In genomic region chr2:176158855-176159677, GRCh38 we compare ENCODE assay signal across 17 cellular contexts. TPM values are rescaled to one million over a fixed set of nuclear protein-coding genes. Genes with fewer than 3 reads are reported as not detected.
DNase-seq lines count a peak whose midpoint lies in the region; ATAC-seq and TF ChIP-seq lines count a peak whose summit lies in the region.
"Had no signal": no experiment of that assay in that cellular context is flagged by ENCODE, and none has a peak within 500 bp of the region (broad histone marks: within the 10 kb centered on the region; RNA-seq: fewer than 3 reads in every experiment).

No MANE protein-coding gene starts in this region.

- H3K27ac Mint-ChIP-seq in GM23338: no peak overlapping the region
- H3K27ac Mint-ChIP-seq: immature natural killer cell had no signal

- no peak overlapping the region for H3K4me2 ChIP-seq in GM23338

- no peak overlapping the region for H3K4me3 ChIP-seq in GM23338
- no peak overlapping the region for H3K4me3 ChIP-seq in neuron (ENCODE audit: low read length)
- H3K4me3 ChIP-seq in tibial nerve: no peak overlapping the region

- H4K20me1 ChIP-seq in GM23338 (replicated peaks; ENCODE audit: insufficient read depth): peaks cover 51% of the 10 kb centered on the region

- no peak overlapping the region for H3K4me3 Mint-ChIP-seq in GM23338
- H3K4me3 Mint-ChIP-seq: immature natural killer cell had no signal

- H3K9me2 ChIP-seq in GM23338 (ENCODE audit: insufficient read depth): no peaks in the 10 kb centered on the region

- H3K27ac ChIP-seq in GM23338 (ENCODE audit: low read depth): no peak overlapping the region
- H3K27ac ChIP-seq in tibial nerve: no peak overlapping the region
- H3K27ac ChIP-seq: RWPE1, spleen, stomach had no signal

- ATAC-seq in GM23338: peak; percentile 5; the same call in 2 of the 3 replicates

- peaks cover 34% of the 10 kb centered on the region for H3F3A ChIP-seq in GM23338 (replicated peaks; ENCODE audit: low read depth)

- no peaks in the 10 kb centered on the region for H3K36me3 Mint-ChIP-seq in GM23338 (ENCODE audit: low read depth)

- no peaks in the 10 kb centered on the region for H3K36me3 ChIP-seq in GM23338 (ENCODE audit: insufficient read depth)
- no peaks in the 10 kb centered on the region for H3K36me3 ChIP-seq in neuron (ENCODE audit: insufficient read depth, low read length)
- H3K36me3 ChIP-seq in tibial nerve: peaks cover 0 to 9% (median 0%) of the 10 kb centered on the region in 3 donors
- H3K36me3 ChIP-seq: spleen, stomach had no signal

- no peaks in the 10 kb centered on the region for H3K79me2 ChIP-seq in GM23338 (replicated peaks; ENCODE audit: insufficient read depth)

- no peak for TF ChIP-seq POLR2A in tibial nerve (IDR thresholded peaks at IDR 0.05)

- H3K4me1 ChIP-seq in GM23338 (ENCODE audit: insufficient read depth) (peaks cover 60% of the 10 kb centered on the region), neuron (ENCODE audit: insufficient read depth, low read length) (peaks cover 18% of the 10 kb centered on the region), tibial nerve (peaks cover 0 to 44% (median 9%) of the 10 kb centered on the region in 4 donors)

- peaks cover 8% of the 10 kb centered on the region for H3K9me3 ChIP-seq in neuron (ENCODE audit: low read length)
- H3K9me3 ChIP-seq in tibial nerve: peaks cover 0 to 4% (median 0%) of the 10 kb centered on the region in 4 donors
- H3K9me3 ChIP-seq: spleen had no signal

- H2AFZ ChIP-seq in GM23338: no peak overlapping the region
- peak overlapping the region; percentile 33 for H2AFZ ChIP-seq in neuron (ENCODE audit: low read depth, low read length)

- TF ChIP-seq CTCF in GM23338 (conservative IDR thresholded peaks at IDR 0.05; ENCODE audit: low read depth in 2 of 2) (no peak), tibial nerve (IDR thresholded peaks at IDR 0.05) (no peak)

- H3K4me1 Mint-ChIP-seq in GM23338: peaks cover 42% of the 10 kb centered on the region

- no peak for TF ChIP-seq EP300 in tibial nerve (IDR thresholded peaks at IDR 0.05)

- DNase-seq in GM23338 (ENCODE audit: low spot score): peak; percentile 38
- DNase-seq in NCI-H1694 treated with DMSO at 0.1 percent for 48 hours (lab: John Stamatoyannopoulos, UW): peak; percentile 11
- DNase-seq in ecto neural progenitor cell (ENCODE audit: low spot score): peak; percentile 50
- no peak for DNase-seq in NCI-H187 treated with DMSO at 0.1 percent for 48 hours (lab: John Stamatoyannopoulos, UW)
- no peak for DNase-seq in tibial nerve (ENCODE audit: low spot score in 2 of 2)
- DNase-seq in NCI-H2171 treated with DMSO at 0.1 percent for 48 hours (lab: John Stamatoyannopoulos, UW): no peak
- DNase-seq in glomerular visceral epithelial cell (ENCODE audit: extremely low spot score): no peak
- DNase-seq: CD4-positive, alpha-beta memory T cell; immature natural killer cell; midbrain; NCI-H1436; spleen; stomach had no signal

- peaks cover 100% of the 10 kb centered on the region for H3K27me3 ChIP-seq in GM23338 (ENCODE audit: insufficient read depth)
- peaks cover 96% of the 10 kb centered on the region for H3K27me3 ChIP-seq in neuron (ENCODE audit: insufficient read depth, low read length)
- H3K27me3 ChIP-seq in tibial nerve: peaks cover 3 to 97% of the 10 kb centered on the region in 2 donors

- peaks cover 6% of the 10 kb centered on the region; the same call in 2 of the 3 replicates for H3K9me3 Mint-ChIP-seq in GM23338

- 59 to 63% methylated on average over 32 to 34 of the region's 39 CpGs for WGBS in tibial nerve, 2 donors

- H3K27me3 Mint-ChIP-seq in GM23338 (ENCODE audit: insufficient read depth, low read depth, poor library complexity): peaks cover 99% of the 10 kb centered on the region

TF ChIP-seq in GM23338, 12 proteins besides CTCF, POLR2A, EP300 and RAD21 (continues in another document):
- TF ChIP-seq STAT1 (IDR thresholded peaks at IDR 0.05; ENCODE audit: unreplicated experiment): no peak
- no peak for TF ChIP-seq ETS1 (IDR thresholded peaks at IDR 0.05)
- no peak for TF ChIP-seq JUNB (IDR thresholded peaks at IDR 0.05; ENCODE audit: unreplicated experiment)
- TF ChIP-seq NANOG (IDR thresholded peaks at IDR 0.05; ENCODE audit: borderline replicate concordance): no peak
- TF ChIP-seq EZH2 (IDR thresholded peaks at IDR 0.05; ENCODE audit: low read depth, unreplicated experiment): peak; percentile 95

RNA-seq across cellular contexts. Expression of gene HOXD3, which starts 2.0 kb away (rescaled TPM):
- not detected in 2 replicates for total RNA-seq in GM23338 (2014; rRNA removed; shearing (Covaris generic))
- not detected in 2 replicates for polyA plus RNA-seq in GM23338 (2016; fragmentation: Nextera tagmentation; extraction: Ambion mirVana)
- total RNA-seq in tibial nerve: 10 to 100 TPM; 10.5 to 11.7 (median 11.0) TPM
- total RNA-seq: CD4-positive, alpha-beta memory T cell; LHCN-M2; T-helper 1 cell treated with Interleukin-12 subunit alpha and Interleukin-12 subunit beta and Interleukin-4 antibody, amounts not matched to agents 30 ng/mL and 1 ng/mL, for 36 hours had no signal
- polyA plus RNA-seq: CD4-positive, alpha-beta memory T cell; immature natural killer cell had no signal

RNA-seq across cellular contexts. Expression of gene HOXD4, which starts 7.7 kb away (rescaled TPM):
- not detected in 2 replicates for total RNA-seq in GM23338 (2014; rRNA removed; shearing (Covaris generic))
- not detected in 2 replicates for polyA plus RNA-seq in GM23338 (2016; fragmentation: Nextera tagmentation; extraction: Ambion mirVana)
- 10 to 100 TPM in 3 of 4 donors, 1 to 10 TPM in 1; 3.8 to 17.1 (median 16.6) TPM for total RNA-seq in tibial nerve
- total RNA-seq: CD4-positive, alpha-beta memory T cell; LHCN-M2; T-helper 1 cell treated with Interleukin-12 subunit alpha and Interleukin-12 subunit beta and Interleukin-4 antibody, amounts not matched to agents 30 ng/mL and 1 ng/mL, for 36 hours had no signal
- polyA plus RNA-seq: CD4-positive, alpha-beta memory T cell; immature natural killer cell had no signal

RNA-seq across cellular contexts. Expression of gene HOXD1, which starts 29.4 kb away (rescaled TPM):
- 0.39 TPM in 1 of 2 replicates, not detected in the other for total RNA-seq in GM23338 (2014; rRNA removed; shearing (Covaris generic))
- polyA plus RNA-seq in GM23338 (2016; fragmentation: Nextera tagmentation; extraction: Ambion mirVana): not detected in 2 replicates
- total RNA-seq in tibial nerve: 1 to 10 TPM in 1 of 4 donors, under 1 TPM in 2, not detected in 1; 0.44 to 1.8 (median 0.63) TPM
- total RNA-seq: CD4-positive, alpha-beta memory T cell; LHCN-M2; T-helper 1 cell treated with Interleukin-12 subunit alpha and Interleukin-12 subunit beta and Interleukin-4 antibody, amounts not matched to agents 30 ng/mL and 1 ng/mL, for 36 hours had no signal
- polyA plus RNA-seq: CD4-positive, alpha-beta memory T cell; immature natural killer cell had no signal

RNA-seq across cellular contexts. Expression of gene HOXD8, which starts 29.6 kb away (rescaled TPM):
- not detected in 2 replicates for total RNA-seq in GM23338 (2014; rRNA removed; shearing (Covaris generic))
- not detected in 2 replicates for polyA plus RNA-seq in GM23338 (2016; fragmentation: Nextera tagmentation; extraction: Ambion mirVana)
- 10 to 100 TPM; 12.6 to 19.5 (median 16.7) TPM for total RNA-seq in tibial nerve
- total RNA-seq: CD4-positive, alpha-beta memory T cell; T-helper 1 cell treated with Interleukin-12 subunit alpha and Interleukin-12 subunit beta and Interleukin-4 antibody, amounts not matched to agents 30 ng/mL and 1 ng/mL, for 36 hours had no signal
- polyA plus RNA-seq: CD4-positive, alpha-beta memory T cell; immature natural killer cell had no signal

RNA-seq across cellular contexts. Expression of gene HOXD9, which starts 36.5 kb away (rescaled TPM):
- not detected in 2 replicates for total RNA-seq in GM23338 (2014; rRNA removed; shearing (Covaris generic))
- polyA plus RNA-seq in GM23338 (2016; fragmentation: Nextera tagmentation; extraction: Ambion mirVana): not detected in 2 replicates
- 1 to 10 TPM; 1.9 to 9.4 (median 5.9) TPM for total RNA-seq in tibial nerve
- total RNA-seq: CD4-positive, alpha-beta memory T cell; T-helper 1 cell treated with Interleukin-12 subunit alpha and Interleukin-12 subunit beta and Interleukin-4 antibody, amounts not matched to agents 30 ng/mL and 1 ng/mL, for 36 hours had no signal
- polyA plus RNA-seq: CD4-positive, alpha-beta memory T cell; immature natural killer cell had no signal

Comparison
In these comparisons a context has a peak if more than half of its experiments do, and no peak if none do; other contexts are left out.
1. DNase-seq: peak in GM23338 (single experiment), NCI-H1694 treated with DMSO at 0.1 percent for 48 hours (single experiment) and ecto neural progenitor cell (single experiment); none in NCI-H187 treated with DMSO at 0.1 percent for 48 hours (single experiment), tibial nerve (0 of 2), NCI-H2171 treated with DMSO at 0.1 percent for 48 hours (single experiment) and glomerular visceral epithelial cell (single experiment).
2. RNA of gene HOXD3, which starts 2.0 kb away (total RNA-seq): 10.5 to 11.7 TPM in tibial nerve; not detected in GM23338; every median in the first group is over 10 times any median in the second.